ENCODE assay signal across 11 cellular contexts in the genomic region with DNA sequence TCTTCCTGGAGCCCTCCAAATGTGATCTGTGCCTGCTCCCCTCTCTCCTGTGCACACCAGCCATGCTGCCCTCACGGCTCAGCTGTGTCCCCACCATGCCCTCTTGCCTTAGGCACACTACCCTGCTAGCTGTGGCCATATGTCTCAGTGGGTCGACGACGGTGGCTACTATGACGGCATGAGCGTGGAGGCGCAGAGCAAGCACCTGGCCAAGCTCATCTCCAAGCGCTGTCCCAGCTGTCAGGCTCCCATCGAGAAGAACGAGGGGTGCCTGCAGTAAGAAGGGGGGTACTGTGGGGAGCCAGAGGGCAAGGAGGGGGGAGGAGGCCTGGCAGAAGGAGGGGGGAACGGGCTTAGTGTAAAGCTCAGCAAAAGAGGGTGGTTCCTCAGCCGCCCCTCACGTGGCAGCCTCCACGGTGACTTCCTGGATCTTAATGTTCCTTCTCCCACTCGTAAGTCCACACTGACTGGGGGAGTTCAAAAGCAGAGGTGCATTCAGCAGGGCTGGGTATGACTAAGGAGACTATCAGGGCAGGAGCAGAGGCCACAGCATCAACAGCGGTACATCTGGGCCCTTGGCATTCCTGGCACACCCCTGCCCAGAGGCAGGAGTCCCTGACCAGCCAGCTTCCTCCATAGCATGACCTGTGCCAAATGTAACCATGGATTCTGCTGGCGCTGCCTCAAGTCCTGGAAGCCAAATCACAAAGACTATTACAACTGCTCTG. TPM values are rescaled to one million over a fixed set of nuclear protein-coding genes. Genes with fewer than 3 reads are reported as not detected.
A peak's percentile ranks its signal among the peaks of the same experiment; 100 is the strongest.
DNase-seq lines count a peak whose midpoint lies in the region; ATAC-seq and TF ChIP-seq lines count a peak whose summit lies in the region.
"Had no signal": no experiment of that assay in that cellular context is flagged by ENCODE, and none has a peak within 500 bp of the region (broad histone marks: within the 10 kb centered on the region; RNA-seq: fewer than 3 reads in every experiment).

No MANE protein-coding gene starts in this region.

- no peaks in the 10 kb centered on the region for H3K9me3 ChIP-seq in WERI-Rb-1 (ENCODE audit: severe bottlenecking)
- H3K9me3 ChIP-seq: BLaER1 had no signal

- H3K27me3 ChIP-seq in WERI-Rb-1 (ENCODE audit: insufficient read depth, low read depth, severe bottlenecking): no peaks in the 10 kb centered on the region
- H3K27me3 ChIP-seq: BLaER1 had no signal

- H3K9me3 Mint-ChIP-seq in activated naive CD4-positive, alpha-beta T cell treated with anti-CD3 and anti-CD28 coated beads, Interleukin-2, amount 50 U/mL, for 24 hours: no peaks in the 10 kb centered on the region
- H3K9me3 Mint-ChIP-seq in stimulated activated memory B cell treated with anti-CD40 and anti-IgM and Interleukin-4, amounts not matched to agents 10 μg/mL and 1 μg/mL and 100 μg/mL, for 72 hours: no peaks in the 10 kb centered on the region
- H3K9me3 Mint-ChIP-seq in progenitor cell of endocrine pancreas (ENCODE audit: low read depth): no peaks in the 10 kb centered on the region

- no peak overlapping the region for H3K4me3 ChIP-seq in WERI-Rb-1 (ENCODE audit: low read depth, low read length)
- H3K4me3 ChIP-seq: BLaER1 had no signal

- H3K36me3 ChIP-seq in WERI-Rb-1: peaks cover 53% of the 10 kb centered on the region

- no peak for ATAC-seq in stimulated activated memory B cell treated with anti-CD40 and anti-IgM and Interleukin-4, amounts not matched to agents 10 μg/mL and 1 μg/mL and 100 μg/mL, for 72 hours

- TF ChIP-seq CTCF in WERI-Rb-1 (IDR thresholded peaks at IDR 0.05; ENCODE audit: low read depth, low read length): no peak
- no peak for TF ChIP-seq CTCF in progenitor cell of endocrine pancreas (IDR thresholded peaks at IDR 0.05; ENCODE audit: unreplicated experiment)

- no peak overlapping the region for H3K4me3 Mint-ChIP-seq in activated naive CD4-positive, alpha-beta T cell treated with anti-CD3 and anti-CD28 coated beads, Interleukin-2, amount 50 U/mL, for 24 hours
- H3K4me3 Mint-ChIP-seq in stimulated activated memory B cell treated with anti-CD40 and anti-IgM and Interleukin-4, amounts not matched to agents 10 μg/mL and 1 μg/mL and 100 μg/mL, for 72 hours: no peak overlapping the region
- H3K4me3 Mint-ChIP-seq in progenitor cell of endocrine pancreas (ENCODE audit: low read depth): no peak overlapping the region

- peak overlapping the region; percentile 33 for H3K27ac ChIP-seq in WERI-Rb-1
- H3K27ac ChIP-seq: BLaER1 had no signal

- peaks cover 45% of the 10 kb centered on the region for H3K4me1 Mint-ChIP-seq in activated naive CD4-positive, alpha-beta T cell treated with anti-CD3 and anti-CD28 coated beads, Interleukin-2, amount 50 U/mL, for 24 hours
- H3K4me1 Mint-ChIP-seq in stimulated activated memory B cell treated with anti-CD40 and anti-IgM and Interleukin-4, amounts not matched to agents 10 μg/mL and 1 μg/mL and 100 μg/mL, for 72 hours: peaks cover 58% of the 10 kb centered on the region
- H3K4me1 Mint-ChIP-seq in progenitor cell of endocrine pancreas (ENCODE audit: low read depth): no peaks in the 10 kb centered on the region

- no peaks in the 10 kb centered on the region for H3K27me3 Mint-ChIP-seq in activated naive CD4-positive, alpha-beta T cell treated with anti-CD3 and anti-CD28 coated beads, Interleukin-2, amount 50 U/mL, for 24 hours
- H3K27me3 Mint-ChIP-seq in stimulated activated memory B cell treated with anti-CD40 and anti-IgM and Interleukin-4, amounts not matched to agents 10 μg/mL and 1 μg/mL and 100 μg/mL, for 72 hours: no peaks in the 10 kb centered on the region
- H3K27me3 Mint-ChIP-seq in progenitor cell of endocrine pancreas: no peaks in the 10 kb centered on the region

- H3K36me3 Mint-ChIP-seq in activated naive CD4-positive, alpha-beta T cell treated with anti-CD3 and anti-CD28 coated beads, Interleukin-2, amount 50 U/mL, for 24 hours: peaks cover 10% of the 10 kb centered on the region
- H3K36me3 Mint-ChIP-seq in stimulated activated memory B cell treated with anti-CD40 and anti-IgM and Interleukin-4, amounts not matched to agents 10 μg/mL and 1 μg/mL and 100 μg/mL, for 72 hours: peaks cover 52% of the 10 kb centered on the region
- peaks cover 17% of the 10 kb centered on the region for H3K36me3 Mint-ChIP-seq in progenitor cell of endocrine pancreas (ENCODE audit: insufficient read depth)

- H3K27ac Mint-ChIP-seq in activated naive CD4-positive, alpha-beta T cell treated with anti-CD3 and anti-CD28 coated beads, Interleukin-2, amount 50 U/mL, for 24 hours: peak overlapping the region; percentile 87
- H3K27ac Mint-ChIP-seq in stimulated activated memory B cell treated with anti-CD40 and anti-IgM and Interleukin-4, amounts not matched to agents 10 μg/mL and 1 μg/mL and 100 μg/mL, for 72 hours: peak overlapping the region; percentile 95
- no peak overlapping the region for H3K27ac Mint-ChIP-seq in progenitor cell of endocrine pancreas

- DNase-seq in activated naive CD4-positive, alpha-beta T cell treated with Interleukin-2 at 50 U/mL for 16 hours: no peak
- DNase-seq in WERI-Rb-1 (peak; percentile 76), fibroblast of gingiva (ENCODE audit: low read depth) (peak; percentile 47), progenitor cell of endocrine pancreas (ENCODE audit: low spot score, unreplicated experiment) (no peak), epidermal melanocyte (ENCODE audit: insufficient read length, low spot score) (no peak), NCI-H1694 treated with DMSO at 0.1 percent for 48 hours (lab: John Stamatoyannopoulos, UW) (no peak)
- DNase-seq: activated CD4-positive, alpha-beta T cell treated with anti-CD3 and anti-CD28 coated beads, Interleukin-2, amount 50 U/mL, for 48 hours; NCI-H524 treated with DMSO at 0.1 percent for 48 hours had no signal

RNA-seq across cellular contexts. Expression of a gene that starts 8.1 kb away (rescaled TPM):
- total RNA-seq in progenitor cell of endocrine pancreas: 33.9 and 39.0 TPM in 2 replicates

RNA-seq across cellular contexts. Expression of a gene that starts 22.1 kb away (rescaled TPM):
- 1.4 and 1.7 TPM in 2 replicates for total RNA-seq in progenitor cell of endocrine pancreas

RNA-seq across cellular contexts. Expression of a gene that starts 39.2 kb away (rescaled TPM):
- 57.0 and 61.1 TPM in 2 replicates for total RNA-seq in progenitor cell of endocrine pancreas

RNA-seq across cellular contexts. Expression of a gene that starts 50.1 kb away (rescaled TPM):
- 29.1 and 30.3 TPM in 2 replicates for total RNA-seq in progenitor cell of endocrine pancreas

Comparison
In these comparisons a context has a peak if more than half of its experiments do, and no peak if none do; other contexts are left out.
1. DNase-seq: peak in WERI-Rb-1 (single experiment) and fibroblast of gingiva (single experiment); none in activated naive CD4-positive, alpha-beta T cell treated with Interleukin-2 at 50 U/mL for 16 hours (single experiment), progenitor cell of endocrine pancreas (single experiment), epidermal melanocyte (single experiment) and NCI-H1694 treated with DMSO at 0.1 percent for 48 hours (single experiment).